ENCODE assay signal across 17 cellular contexts in genomic region chr5:139686356-139686918, GRCh38. TPM values are rescaled to one million over a fixed set of nuclear protein-coding genes. Genes with fewer than 3 reads are reported as not detected.
DNase-seq lines count a peak whose midpoint lies in the region; ATAC-seq, FAIRE-seq and TF ChIP-seq lines count a peak whose summit lies in the region.
"Had no signal": no experiment of that assay in that cellular context is flagged by ENCODE, and none has a peak within 500 bp of the region (broad histone marks: within the 10 kb centered on the region; RNA-seq: fewer than 3 reads in every experiment).

No MANE protein-coding gene starts in this region.

- no peak for TF ChIP-seq CTCF in Caco-2 (IDR thresholded peaks at IDR 0.05; ENCODE audit: insufficient read depth in 1 of 2, low read depth in 1 of 2, low read length in 1 of 2, severe bottlenecking in 1 of 2, unreplicated experiment in 1 of 2)
- no peak for TF ChIP-seq CTCF in GM12878 (IDR thresholded peaks at IDR 0.05 in 2 of 3, conservative IDR thresholded peaks at IDR 0.05 in 1 of 3; ENCODE audit: control insufficient read depth in 2 of 3, extremely low read depth in 1 of 3, insufficient read depth in 1 of 3, low read depth in 3 of 3, low read length in 3 of 3)
- TF ChIP-seq CTCF in progenitor cell of endocrine pancreas (IDR thresholded peaks at IDR 0.05; ENCODE audit: unreplicated experiment) = no peak

- no peaks in the 10 kb centered on the region for H3K79me2 ChIP-seq in GM12878 (ENCODE audit: control insufficient read depth, insufficient read depth, low read length)

- H3K4me3 ChIP-seq in Caco-2 (ENCODE audit: low read depth, low read length) (no peak overlapping the region), GM12878 (no peak overlapping the region)
- H3K4me3 ChIP-seq: SK-N-MC, upper lobe of left lung had no signal

- intact Hi-C loops in Caco-2 (cut with micrococcal nuclease; ENCODE audit: unreplicated experiment) (no loop called here), GM12878 (cut with micrococcal nuclease; ENCODE audit: unreplicated experiment) (no loop called here)

- no peak for TF ChIP-seq RAD21 in GM12878 (IDR thresholded peaks at IDR 0.05; ENCODE audit: insufficient read depth, low read depth, low read length)

- 63% methylated on average over 7 of the region's 7 CpGs for WGBS in GM12878 (ENCODE audit: insufficient coverage, insufficient replicate concordance, low lambda C conversion rate, missing lambda C conversion rate)

- POLR2A ChIA-PET in Caco-2 (lab: Charles Lee) (no interaction called here), GM12878 (lab: Charles Lee) (no interaction called here)

- no peaks in the 10 kb centered on the region for H3K9me3 ChIP-seq in Caco-2
- H3K9me3 ChIP-seq in GM12878 (replicated peaks; ENCODE audit: control insufficient read depth, insufficient read depth, low read length) = no peaks in the 10 kb centered on the region
- H3K9me3 ChIP-seq: upper lobe of left lung had no signal

- H3K4me3 Mint-ChIP-seq in Caco-2 (ENCODE audit: unreplicated experiment) (no peak overlapping the region), progenitor cell of endocrine pancreas (ENCODE audit: low read depth) (no peak overlapping the region)

- SMC1A ChIA-PET in GM12878 (lab: Charles Lee; ENCODE audit: uncharacterized antibody, unreplicated experiment) = interaction anchor here (0.6 to 7.7 kb wide), 2 partner anchors 51 to 279 kb away, joined by 5 to 212 read pairs; no protein-coding TSS in a partner anchor

- no peak for TF ChIP-seq EP300 in GM12878 (IDR thresholded peaks at IDR 0.05; ENCODE audit: borderline replicate concordance in 1 of 2, control insufficient read depth in 1 of 2, low read depth in 2 of 2, low read length in 2 of 2)

- TF ChIP-seq POLR2A in GM12878 (IDR thresholded peaks at IDR 0.05; ENCODE audit: low read depth, low read length) = peak; percentile 28; the same call in 1 of the 2 replicates

- H4K20me1 ChIP-seq in GM12878 (ENCODE audit: control insufficient read depth, insufficient read depth) = no peaks in the 10 kb centered on the region; the same call in 1 of the 2 replicates

- no peaks in the 10 kb centered on the region for H3K27me3 Mint-ChIP-seq in Caco-2 (ENCODE audit: insufficient read depth, unreplicated experiment)
- no peaks in the 10 kb centered on the region for H3K27me3 Mint-ChIP-seq in progenitor cell of endocrine pancreas

- no peak overlapping the region for H3K4me2 ChIP-seq in GM12878 (ENCODE audit: control insufficient read depth, insufficient read depth)

- in situ Hi-C loops in GM12878 (cut with MboI) = no loop called here

- no peak overlapping the region for H2AFZ ChIP-seq in GM12878 (ENCODE audit: control insufficient read depth, low read depth, low read length)

- no peak for FAIRE-seq in GM12878 (lab: Jason Lieb, UNC)
- FAIRE-seq: endometrium, frontal cortex, keratinocyte, TTC549 had no signal

- CTCF ChIA-PET in Caco-2 (lab: Charles Lee) (interaction anchor here (0.9 to 1.1 kb wide), 2 partner anchors 15 to 53 kb away, joined by 3 to 5 read pairs; no protein-coding TSS in a partner anchor), GM12878 (lab: Yijun Ruan, JAX) (interaction anchor here (1.5 to 10.5 kb wide), 2 partner anchors 12 to 51 kb away, joined by 4 to 335 read pairs; no protein-coding TSS in a partner anchor)

- peaks cover 20% of the 10 kb centered on the region for H3K4me1 Mint-ChIP-seq in Caco-2 (ENCODE audit: low read depth, unreplicated experiment)
- H3K4me1 Mint-ChIP-seq in progenitor cell of endocrine pancreas (ENCODE audit: low read depth) = peaks cover 32% of the 10 kb centered on the region

- H3K9ac ChIP-seq in GM12878 (ENCODE audit: control insufficient read depth, insufficient read depth, low read length) = no peak overlapping the region

- H3K27me3 ChIP-seq in Caco-2 (replicated peaks; ENCODE audit: control insufficient read depth, insufficient read depth, low read length) (no peaks in the 10 kb centered on the region), GM12878 (replicated peaks in 1 of 2; ENCODE audit: control insufficient read depth in 2 of 2, insufficient read depth in 2 of 2, low read length in 1 of 2) (no peaks in the 10 kb centered on the region)
- H3K27me3 ChIP-seq: upper lobe of left lung had no signal

- H3K4me1 ChIP-seq in Caco-2 = peaks cover 8% of the 10 kb centered on the region
- peaks cover 12% of the 10 kb centered on the region for H3K4me1 ChIP-seq in GM12878 (ENCODE audit: control insufficient read depth, insufficient read depth, low read length)

- BruUV-seq in Caco-2 (replicated peaks; lab: Mats Ljungman, UMichigan) (no TSS peak), GM12878 (replicated peaks; lab: Mats Ljungman, UMichigan) (no TSS peak)

- H3K27ac ChIP-seq in GM12878 (ENCODE audit: control insufficient read depth, insufficient read depth) = no peak overlapping the region
- H3K27ac ChIP-seq: SK-N-MC, upper lobe of left lung had no signal

- H3K27ac Mint-ChIP-seq in Caco-2 (ENCODE audit: unreplicated experiment) = peak overlapping the region; percentile 54
- peak overlapping the region; percentile 66 for H3K27ac Mint-ChIP-seq in progenitor cell of endocrine pancreas

- H3K9me3 Mint-ChIP-seq in Caco-2 (ENCODE audit: unreplicated experiment) (no peaks in the 10 kb centered on the region), progenitor cell of endocrine pancreas (ENCODE audit: low read depth) (no peaks in the 10 kb centered on the region)

- no peak for ATAC-seq in GM12878
- ATAC-seq in HG03139 (IDR thresholded peaks at IDR 0.05; ENCODE audit: unreplicated experiment) = no peak

- DNase-seq in Caco-2 (no peak), GM12878 (ENCODE audit: low read depth, low spot score) (no peak), left kidney (ENCODE audit: low read depth, low spot score) (peak; percentile 7), progenitor cell of endocrine pancreas (ENCODE audit: low spot score, unreplicated experiment) (no peak), RPMI8226 (no peak), ureter (ENCODE audit: low spot score) (no peak)
- DNase-seq in stimulated activated CD4-positive, alpha-beta T cell treated with anti-CD3 and anti-CD28 coated beads, Interleukin-2, amount 100 ng/mL, for 48 hours = no peak
- DNase-seq: activated CD8-positive, alpha-beta memory T cell treated with anti-CD3 and anti-CD28 coated beads for 24 hours; activated effector memory CD4-positive, alpha-beta T cell treated with anti-CD3 and anti-CD28 coated beads, Interleukin-2, amount 50 U/mL, for 16 hours; stimulated activated CD4-positive, alpha-beta T cell treated with anti-CD3 and anti-CD28 coated beads, Interleukin-12 subunit alpha, Interleukin-12 subunit beta, amount 100 ng/mL, for 4 hours had no signal

- peaks cover 68% of the 10 kb centered on the region for H3K36me3 Mint-ChIP-seq in Caco-2 (ENCODE audit: insufficient read depth, unreplicated experiment)
- peaks cover 19% of the 10 kb centered on the region for H3K36me3 Mint-ChIP-seq in progenitor cell of endocrine pancreas (ENCODE audit: insufficient read depth)

- peaks cover 5% of the 10 kb centered on the region for H3K36me3 ChIP-seq in Caco-2 (ENCODE audit: control insufficient read depth, insufficient read depth, low read length)
- peaks cover 22 to 24% of the 10 kb centered on the region in 2 experiments for H3K36me3 ChIP-seq in GM12878 (ENCODE audit: control insufficient read depth in 2 of 2, insufficient read depth in 2 of 2, low read length in 1 of 2)

- RAD21 ChIA-PET in GM12878 (lab: Charles Lee; ENCODE audit: unreplicated experiment) = interaction anchor here (0.8 to 9.2 kb wide), 2 partner anchors 51 to 59 kb away, joined by 3 to 241 read pairs; no protein-coding TSS in a partner anchor

TF ChIP-seq in GM12878, 131 proteins besides CTCF, POLR2A, EP300 and RAD21:
- TF ChIP-seq BCL3 (IDR thresholded peaks at IDR 0.05; ENCODE audit: borderline replicate concordance, insufficient read depth, low read depth, low read length, poor library complexity, severe bottlenecking) (peak; percentile 31), POLR2AphosphoS2 (IDR thresholded peaks at IDR 0.05; ENCODE audit: low read depth, low read length) (peak; percentile 17), TBL1XR1 (IDR thresholded peaks at IDR 0.05; ENCODE audit: low read depth, low read length) (no peak)

RNA-seq across cellular contexts. Expression of gene CXXC5, which starts 38.3 kb away (rescaled TPM):
- total RNA-seq in Caco-2 (2022) (79.5 and 92.3 TPM in 2 replicates), GM12878 (2014; rRNA removed) (71.4 and 90.8 TPM in 2 replicates), GM12878 (2014; rRNA removed; fragmentation: Illumina TruSeq; extraction: Trizol) (24.9 and 26.8 TPM in 2 replicates), GM12878 (2021) (64.2 and 64.4 TPM in 2 replicates), progenitor cell of endocrine pancreas (79.1 and 88.2 TPM in 2 replicates), ureter (28.7 TPM)
- total RNA-seq in GM12878 (2013; cell fraction: nucleolus; rRNA removed) = 37.6 and 40.4 TPM in 2 replicates
- polyA plus RNA-seq in GM12878 (2011; ENCODE audit: low read depth) = 17.9 TPM
- polyA plus RNA-seq in GM12878 (2011; rRNA removed) (55.4 and 57.5 TPM in 2 replicates), GM12878 (2014; fragmentation: Illumina TruSeq; extraction: Trizol) (25.6 and 36.0 TPM in 2 replicates), GM12878 (2014; fragmentation: Nextera tagmentation; extraction: Ambion mirVana) (1 to 10 TPM; 1.8 to 6.0 TPM), GM12878 (2014; rRNA removed) (59.1 and 68.6 TPM in 2 replicates), GM12878 (2016; fragmentation: Nextera tagmentation; extraction: Ambion mirVana) (10 to 100 TPM; 33.8 to 45.4 TPM)
- polyA plus RNA-seq in GM12878 (2011; cell fraction: cytosol; rRNA removed) = 54.8 and 79.5 TPM in 2 replicates
- 43.4 and 55.0 TPM in 2 replicates for polyA plus RNA-seq in GM12878 (2011; cell fraction: nucleus; rRNA removed)
- 31.3 and 43.2 TPM in 2 replicates for polyA plus RNA-seq in GM12878 (2012)
- 32.3 and 76.6 TPM in 2 replicates for polyA minus RNA-seq in GM12878 (2011; rRNA and poly(A)+ RNA removed)
- 19.3 and 41.6 TPM in 2 replicates for polyA minus RNA-seq in GM12878 (2011; cell fraction: cytosol; rRNA and poly(A)+ RNA removed)
- 25.8 and 43.7 TPM in 2 replicates for polyA minus RNA-seq in GM12878 (2011; cell fraction: nucleus; rRNA and poly(A)+ RNA removed)
